ENCODE assay signal across 13 cellular contexts in the genomic region with DNA sequence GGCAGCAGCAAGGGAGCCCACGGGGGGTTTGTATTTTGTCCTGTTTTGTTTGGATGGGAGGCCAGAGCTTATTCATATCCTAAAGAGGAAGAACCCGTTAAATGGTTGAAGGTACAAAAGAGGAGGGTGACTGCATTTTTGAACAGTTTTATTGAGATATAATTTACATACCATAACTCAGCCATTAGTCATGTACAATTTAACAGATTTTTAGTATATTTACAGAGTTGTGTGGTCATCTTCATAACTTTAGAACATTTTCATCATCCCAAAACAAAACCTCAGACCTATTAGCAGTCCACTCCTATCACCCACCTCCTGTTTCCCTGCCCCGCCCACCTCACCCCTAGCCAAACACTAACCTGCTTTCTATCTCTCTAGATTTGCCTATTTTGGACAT.
"Had no signal": no experiment of that assay in that cellular context is flagged by ENCODE, and none has a peak within 500 bp of the region (broad histone marks: within the 10 kb centered on the region; RNA-seq: fewer than 3 reads in every experiment).

No MANE protein-coding gene starts in this region.

- ATAC-seq: heart left ventricle; naive thymus-derived CD4-positive, alpha-beta T cell; psoas muscle; right lobe of liver had no signal

- H3K4me3 ChIP-seq: heart left ventricle, psoas muscle, right lobe of liver, suprapubic skin, upper lobe of left lung had no signal

- DNase-seq: activated naive CD4-positive, alpha-beta T cell treated with Interleukin-2 at 50 U/mL for 16 hours; activated T-cell treated with anti-CD3 and anti-CD28 coated beads, Interleukin-2, amount 50 U/mL, for 48 hours; amniotic stem cell; heart left ventricle; islet precursor cell; mammary epithelial cell; naive thymus-derived CD4-positive, alpha-beta T cell; psoas muscle; right lobe of liver; stimulated activated CD4-positive, alpha-beta T cell treated with anti-CD3 and anti-CD28 coated beads, Interleukin-2, amount 100 ng/mL, for 24 hours; stimulated activated naive CD4-positive, alpha-beta T cell treated with Interleukin-2 at 50 U/mL for 16 hours; upper lobe of left lung had no signal
